9 cellular contexts compared by ENCODE assay signal in genomic region chr7:10312942-10313341, GRCh38.
"Had no signal": no experiment of that assay in that cellular context is flagged by ENCODE, and none has a peak within 500 bp of the region (broad histone marks: within the 10 kb centered on the region; RNA-seq: fewer than 3 reads in every experiment).

No MANE protein-coding gene starts in this region.

- ATAC-seq: GM23338, HCT116 had no signal

- H3K9ac ChIP-seq: KMS-11 had no signal

- H3K27ac ChIP-seq: HL-60, KMS-11 had no signal

- H2AFZ ChIP-seq: GM23338 had no signal

- H3K4me1 ChIP-seq: HAP-1 had no signal

- H3K36me3 ChIP-seq: HAP-1 had no signal

- H3K4me2 ChIP-seq: GM23338, KMS-11 had no signal

- H3K9me3 ChIP-seq: HAP-1 had no signal

- H3K4me3 ChIP-seq: GM23338, HAP-1 had no signal

- DNase-seq: H7, HFFc6, Karpas-422, KBM-7 had no signal
